Comparison of ENCODE assay signal across 35 cellular contexts in genomic region chr18:77501266-77501665, GRCh38.
"Had no signal": no experiment of that assay in that cellular context is flagged by ENCODE, and none has a peak within 500 bp of the region (broad histone marks: within the 10 kb centered on the region; RNA-seq: fewer than 3 reads in every experiment).

No MANE protein-coding gene starts in this region.

- H3K4me2 ChIP-seq: KMS-11 had no signal

- H3K36me3 ChIP-seq: MG63 had no signal

- H3K4me3 ChIP-seq: MG63 had no signal

- H3K27me3 ChIP-seq: MG63 had no signal

- H3K9ac ChIP-seq: KMS-11 had no signal

- H3K9me3 ChIP-seq: MG63 had no signal

- DNase-seq: Karpas-422, Kasumi-1, KBM-7, KG1, MG63, MM.1S, MV-4-11, NCI-H1048, NCI-H1092, NCI-H1092 treated with DMSO at 0.1 percent for 48 hours, NCI-H1105, NCI-H1105 treated with DMSO at 0.1 percent for 48 hours, NCI-H1417, NCI-H1417 treated with DMSO at 0.1 percent for 48 hours, NCI-H1436, NCI-H1436 treated with DMSO at 0.1 percent for 48 hours, NCI-H146, NCI-H1694, NCI-H1694 treated with DMSO at 0.1 percent for 48 hours, NCI-H187, NCI-H187 treated with DMSO at 0.1 percent for 48 hours, NCI-H1930, NCI-H2029, NCI-H2029 treated with DMSO at 0.1 percent for 48 hours, NCI-H2081, NCI-H2081 treated with DMSO at 0.1 percent for 48 hours, NCI-H2107, NCI-H2171, NCI-H2171 treated with DMSO at 0.1 percent for 48 hours, NCI-H2227 treated with DMSO at 0.1 percent for 48 hours, NCI-H226, NCI-H345, NCI-H446, NCI-H446 treated with DMSO at 0.1 percent for 48 hours had no signal

- H3K27ac ChIP-seq: KMS-11 had no signal
